In the genomic region with DNA sequence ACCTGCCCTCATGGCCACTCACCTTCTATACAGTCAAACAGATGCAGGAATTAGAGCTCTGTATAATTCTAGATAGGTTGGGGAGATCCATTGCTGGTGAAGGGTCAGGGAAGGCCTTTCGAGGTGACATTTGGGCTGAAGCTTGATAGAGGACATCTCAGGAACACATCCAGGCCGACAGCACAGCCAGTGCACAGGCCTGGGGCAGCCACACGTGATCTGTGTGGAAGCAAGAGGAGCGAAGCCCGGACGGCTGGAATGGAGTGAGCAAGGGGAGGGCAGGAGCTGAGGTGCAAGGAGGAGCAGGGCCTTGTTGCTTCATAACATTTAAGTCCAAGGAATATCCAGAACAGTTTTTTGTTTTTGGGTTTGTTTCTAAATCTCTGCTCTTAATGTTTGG, we compare ENCODE assay signal across 17 cellular contexts. TPM values are rescaled to one million over a fixed set of nuclear protein-coding genes. Genes with fewer than 3 reads are reported as not detected.
DNase-seq lines count a peak whose midpoint lies in the region; ATAC-seq, FAIRE-seq and TF ChIP-seq lines count a peak whose summit lies in the region.
"Had no signal": no experiment of that assay in that cellular context is flagged by ENCODE, and none has a peak within 500 bp of the region (broad histone marks: within the 10 kb centered on the region; RNA-seq: fewer than 3 reads in every experiment).

No MANE protein-coding gene starts in this region.

- no peaks in the 10 kb centered on the region for H3K9me3 Mint-ChIP-seq in activated CD4-positive, alpha-beta T cell treated with anti-CD3 and anti-CD28 coated beads, Interleukin-2, amount 10 ng/mL, durations not matched to agents 7 days and 5 days
- no peaks in the 10 kb centered on the region for H3K9me3 Mint-ChIP-seq in activated CD4-positive, alpha-beta T cell treated with anti-CD3 and anti-CD28 coated beads, Interleukin-2, amount 10 ng/mL, durations not matched to agents 24 days and 14 days
- no peaks in the 10 kb centered on the region for H3K9me3 Mint-ChIP-seq in effector memory CD8-positive, alpha-beta T cell

- ATAC-seq in HepG2 (no peak), right lobe of liver (no peak), HG02642 (IDR thresholded peaks at IDR 0.05; ENCODE audit: poor library complexity, unreplicated experiment) (no peak)
- no peak for ATAC-seq in effector memory CD8-positive, alpha-beta T cell (replicated peaks)
- ATAC-seq: A549, HCT116 had no signal

- H3K36me3 ChIP-seq in HepG2 (replicated peaks in 1 of 2; ENCODE audit: control insufficient read depth in 1 of 2, insufficient read depth in 2 of 2, low read length in 2 of 2) (peaks cover 15 to 28% of the 10 kb centered on the region in 2 experiments; a peak in 4 of 5 replicates), right lobe of liver (no peaks in the 10 kb centered on the region)

- peaks cover 23% of the 10 kb centered on the region for H3K36me3 Mint-ChIP-seq in activated CD4-positive, alpha-beta T cell treated with anti-CD3 and anti-CD28 coated beads, Interleukin-2, amount 10 ng/mL, durations not matched to agents 7 days and 5 days (ENCODE audit: low read depth)
- H3K36me3 Mint-ChIP-seq in activated CD4-positive, alpha-beta T cell treated with anti-CD3 and anti-CD28 coated beads, Interleukin-2, amount 10 ng/mL, durations not matched to agents 24 days and 14 days (ENCODE audit: low read depth) = peaks cover 23% of the 10 kb centered on the region
- H3K36me3 Mint-ChIP-seq in effector memory CD8-positive, alpha-beta T cell (ENCODE audit: insufficient read depth) = peaks cover 20% of the 10 kb centered on the region

- POLR2A ChIA-PET in activated CD4-positive, alpha-beta T cell treated with anti-CD3 and anti-CD28 coated beads, Interleukin-2, amount 10 ng/mL, durations not matched to agents 7 days and 5 days (lab: Charles Lee) = no interaction called here
- POLR2A ChIA-PET in HepG2 (lab: Yijun Ruan, JAX) = no interaction called here

- no peak for TF ChIP-seq RAD21 in HepG2 (CRISPR knock-in tag; IDR thresholded peaks at IDR 0.05)

- H3K4me1 ChIP-seq in HepG2 (ENCODE audit: insufficient read depth, low read length) (no peaks in the 10 kb centered on the region), right lobe of liver (no peaks in the 10 kb centered on the region)

- TF ChIP-seq CTCF in HepG2 (CRISPR knock-in tag; IDR thresholded peaks at IDR 0.05) (no peak), right lobe of liver (IDR thresholded peaks at IDR 0.05) (no peak)

- CTCF ChIA-PET in activated CD4-positive, alpha-beta T cell treated with anti-CD3 and anti-CD28 coated beads, Interleukin-2, amount 10 ng/mL, durations not matched to agents 7 days and 5 days (lab: Charles Lee) = interaction anchor here (0.7 to 1.1 kb wide), 3 partner anchors 26 to 1631 kb away, joined by 3 read pairs; no protein-coding TSS in a partner anchor
- CTCF ChIA-PET in HepG2 (lab: Yijun Ruan, JAX; ENCODE audit: low intra/inter-chr PET ratio, low total read pairs) = no interaction called here

- in situ Hi-C loops in HepG2 (cut with HindIII; ENCODE audit: extremely low pct_ligation_motif_present, low pct_unique_long_range_greater_than_20kb) = no loop called here

- H3K27ac Mint-ChIP-seq in activated CD4-positive, alpha-beta T cell treated with anti-CD3 and anti-CD28 coated beads, Interleukin-2, amount 10 ng/mL, durations not matched to agents 7 days and 5 days = peak overlapping the region; percentile 39
- H3K27ac Mint-ChIP-seq in activated CD4-positive, alpha-beta T cell treated with anti-CD3 and anti-CD28 coated beads, Interleukin-2, amount 10 ng/mL, durations not matched to agents 24 days and 14 days = no peak overlapping the region
- peak overlapping the region; percentile 21 to 23 for H3K27ac Mint-ChIP-seq in effector memory CD8-positive, alpha-beta T cell

- H4K20me1 ChIP-seq in HepG2 (ENCODE audit: insufficient read depth, low read length) = no peaks in the 10 kb centered on the region

- no peaks in the 10 kb centered on the region for H3K4me1 Mint-ChIP-seq in activated CD4-positive, alpha-beta T cell treated with anti-CD3 and anti-CD28 coated beads, Interleukin-2, amount 10 ng/mL, durations not matched to agents 7 days and 5 days
- no peaks in the 10 kb centered on the region for H3K4me1 Mint-ChIP-seq in activated CD4-positive, alpha-beta T cell treated with anti-CD3 and anti-CD28 coated beads, Interleukin-2, amount 10 ng/mL, durations not matched to agents 24 days and 14 days
- H3K4me1 Mint-ChIP-seq in effector memory CD8-positive, alpha-beta T cell (ENCODE audit: low read depth in 2 of 2) = no peaks in the 10 kb centered on the region

- no peak for FAIRE-seq in HepG2 (lab: Jason Lieb, UNC)

- no peaks in the 10 kb centered on the region for H3K79me2 ChIP-seq in HepG2 (ENCODE audit: insufficient read depth, low read length)

- H3K9ac ChIP-seq in HepG2 (ENCODE audit: insufficient read depth, low read depth, low read length) = no peak overlapping the region
- H3K9ac ChIP-seq: BLaER1 treated with 17β-estradiol and CSF1 and Interleukin-3, amounts not matched to agents 10 nM and 100 nM had no signal

- no TSS peak for BruUV-seq in HepG2 (replicated peaks; lab: Mats Ljungman, UMichigan)

- no peak overlapping the region for H2AFZ ChIP-seq in HepG2 (ENCODE audit: low read length)

- no peaks in the 10 kb centered on the region for H3K9me3 ChIP-seq in HepG2 (ENCODE audit: low read length)
- no peaks in the 10 kb centered on the region for H3K9me3 ChIP-seq in right lobe of liver
- H3K9me3 ChIP-seq: A549; BLaER1 treated with 17β-estradiol and CSF1 and Interleukin-3, amounts not matched to agents 10 nM and 100 nM had no signal

- intact Hi-C loops in activated CD4-positive, alpha-beta T cell treated with anti-CD3 and anti-CD28 coated beads, Interleukin-2, amount 10 ng/mL, durations not matched to agents 24 days and 14 days (cut with micrococcal nuclease) = no loop called here
- intact Hi-C loops in HepG2 (cut with micrococcal nuclease; ENCODE audit: unreplicated experiment) (no loop called here), right lobe of liver (cut with DNase I) (no loop called here)

- H3K27ac ChIP-seq in HepG2 (ENCODE audit: extremely low read length, insufficient read depth, low read length) = no peak overlapping the region
- H3K27ac ChIP-seq in right lobe of liver = no peak overlapping the region
- H3K27ac ChIP-seq: BLaER1 treated with 17β-estradiol and CSF1 and Interleukin-3, amounts not matched to agents 10 nM and 100 nM had no signal

- no peak overlapping the region for H3K4me3 ChIP-seq in HepG2 (replicated peaks in 1 of 3; ENCODE audit: insufficient read depth in 1 of 3, low read depth in 2 of 3, low read length in 3 of 3)
- no peak overlapping the region for H3K4me3 ChIP-seq in right lobe of liver
- H3K4me3 ChIP-seq: A549; BLaER1 treated with 17β-estradiol and CSF1 and Interleukin-3, amounts not matched to agents 10 nM and 100 nM had no signal

- no peak for TF ChIP-seq POLR2A in HepG2 (IDR thresholded peaks at IDR 0.05; ENCODE audit: insufficient read depth in 1 of 2, low read depth in 2 of 2, low read length in 2 of 2)
- TF ChIP-seq POLR2A in right lobe of liver (IDR thresholded peaks at IDR 0.05) = no peak

- TF ChIP-seq EP300 in HepG2 (IDR thresholded peaks at IDR 0.05; ENCODE audit: low read depth in 2 of 2, low read length in 2 of 2) = no peak
- TF ChIP-seq EP300 in HepG2 (CRISPR knock-in tag; IDR thresholded peaks at IDR 0.05; ENCODE audit: borderline replicate concordance) = no peak

- no peaks in the 10 kb centered on the region for H3K27me3 Mint-ChIP-seq in activated CD4-positive, alpha-beta T cell treated with anti-CD3 and anti-CD28 coated beads, Interleukin-2, amount 10 ng/mL, durations not matched to agents 7 days and 5 days
- H3K27me3 Mint-ChIP-seq in activated CD4-positive, alpha-beta T cell treated with anti-CD3 and anti-CD28 coated beads, Interleukin-2, amount 10 ng/mL, durations not matched to agents 24 days and 14 days = no peaks in the 10 kb centered on the region
- no peaks in the 10 kb centered on the region for H3K27me3 Mint-ChIP-seq in effector memory CD8-positive, alpha-beta T cell

- no peak overlapping the region for H3K4me3 Mint-ChIP-seq in activated CD4-positive, alpha-beta T cell treated with anti-CD3 and anti-CD28 coated beads, Interleukin-2, amount 10 ng/mL, durations not matched to agents 7 days and 5 days
- H3K4me3 Mint-ChIP-seq in activated CD4-positive, alpha-beta T cell treated with anti-CD3 and anti-CD28 coated beads, Interleukin-2, amount 10 ng/mL, durations not matched to agents 24 days and 14 days = no peak overlapping the region
- H3K4me3 Mint-ChIP-seq in effector memory CD8-positive, alpha-beta T cell = no peak overlapping the region

- WGBS in HepG2 (ENCODE audit: low lambda C conversion rate) = 93% methylated on average over 6 of the region's 6 CpGs
- WGBS in right lobe of liver (ENCODE audit: insufficient coverage, low coverage, low lambda C conversion rate, missing lambda C conversion rate) = 89% methylated on average over 5 of the region's 6 CpGs

- H3K4me2 ChIP-seq in HepG2 (ENCODE audit: low read depth, low read length) = no peak overlapping the region
- H3K4me2 ChIP-seq: A549; BLaER1 treated with 17β-estradiol and CSF1 and Interleukin-3, amounts not matched to agents 10 nM and 100 nM had no signal

- H3K27me3 ChIP-seq in HepG2 (ENCODE audit: control insufficient read depth in 1 of 2, insufficient read depth in 2 of 2, low read length in 2 of 2) = no peaks in the 10 kb centered on the region
- no peaks in the 10 kb centered on the region for H3K27me3 ChIP-seq in right lobe of liver
- H3K27me3 ChIP-seq: BLaER1 treated with 17β-estradiol and CSF1 and Interleukin-3, amounts not matched to agents 10 nM and 100 nM had no signal

- DNase-seq in activated CD4-positive, alpha-beta T cell treated with anti-CD3 and anti-CD28 coated beads, Interleukin-2, amount 10 ng/mL, durations not matched to agents 7 days and 5 days = no peak
- no peak for DNase-seq in activated CD4-positive, alpha-beta T cell treated with anti-CD3 and anti-CD28 coated beads, Interleukin-2, amount 10 ng/mL, durations not matched to agents 24 days and 14 days
- DNase-seq in HepG2 (ENCODE audit: low spot score) = no peak
- DNase-seq in right lobe of liver = no peak
- no peak for DNase-seq in effector memory CD8-positive, alpha-beta T cell
- no peak for DNase-seq in H4 (ENCODE audit: low spot score)
- no peak for DNase-seq in hypothalamus (lab: John Stamatoyannopoulos, UW)
- DNase-seq: DMS79 treated with DMSO at 0.1 percent for 48 hours, MM.1S, NCI-H1105, NCI-H226, NCI-H524 treated with DMSO at 0.1 percent for 48 hours had no signal

RNA-seq across cellular contexts. Expression of a gene that starts 4.5 kb away (rescaled TPM):
- total RNA-seq in activated CD4-positive, alpha-beta T cell treated with anti-CD3 and anti-CD28 coated beads, Interleukin-2, amount 10 ng/mL, durations not matched to agents 7 days and 5 days = not detected
- not detected in 2 replicates for total RNA-seq in activated CD4-positive, alpha-beta T cell treated with anti-CD3 and anti-CD28 coated beads, Interleukin-2, amount 10 ng/mL, durations not matched to agents 24 days and 14 days
- total RNA-seq in HepG2 (2016; rRNA removed; fragmentation: Illumina TruSeq; extraction: Trizol) (not detected in 2 replicates), right lobe of liver (not detected)
- not detected in 2 replicates for total RNA-seq in HepG2 (2016; cell fraction: cytosol; rRNA removed; fragmentation: Illumina TruSeq; extraction: Trizol; ENCODE audit: low read depth)
- total RNA-seq in HepG2 (2016; cell fraction: insoluble cytoplasmic fraction; rRNA removed; fragmentation: Illumina TruSeq; extraction: Trizol) = not detected in 2 replicates
- total RNA-seq in HepG2 (2016; cell fraction: membrane; rRNA removed; fragmentation: Illumina TruSeq; extraction: Trizol) = not detected in 2 replicates
- not detected in 2 replicates for total RNA-seq in HepG2 (2016; cell fraction: nucleus; rRNA removed; fragmentation: Illumina TruSeq; extraction: Trizol)
- not detected in 2 replicates for polyA plus RNA-seq in HepG2 (2011; rRNA removed)
- 0.09 TPM in 1 of 2 replicates, not detected in the other for polyA plus RNA-seq in HepG2 (2011; cell fraction: cytosol; rRNA removed)
- not detected in 2 replicates for polyA plus RNA-seq in HepG2 (2011; cell fraction: nucleus; rRNA removed)
- polyA plus RNA-seq in HepG2 (2012) = not detected in 2 replicates
- polyA plus RNA-seq in HepG2 (2016; cell fraction: cytosol; fragmentation: Illumina TruSeq; extraction: Trizol; ENCODE audit: low read depth) = not detected in 2 replicates
- not detected in 2 replicates for polyA plus RNA-seq in HepG2 (2016; cell fraction: insoluble cytoplasmic fraction; fragmentation: Illumina TruSeq; extraction: Trizol; ENCODE audit: low read depth)
- polyA plus RNA-seq in HepG2 (2016; cell fraction: membrane; fragmentation: Illumina TruSeq; extraction: Trizol; ENCODE audit: low read depth) = not detected in 2 replicates
- not detected in 2 replicates for polyA plus RNA-seq in HepG2 (2016; cell fraction: nucleus; fragmentation: Illumina TruSeq; extraction: Trizol; ENCODE audit: insufficient read depth, low read depth)
- polyA minus RNA-seq in HepG2 (2011; rRNA and poly(A)+ RNA removed; ENCODE audit: low replicate concordance) = not detected in 2 replicates
- not detected in 2 replicates for polyA minus RNA-seq in HepG2 (2011; cell fraction: cytosol; rRNA and poly(A)+ RNA removed)
- not detected in 2 replicates for polyA minus RNA-seq in HepG2 (2011; cell fraction: nucleus; rRNA and poly(A)+ RNA removed)
- not detected in 2 replicates for total RNA-seq in H4 (2014; rRNA removed; shearing (Covaris generic))
- total RNA-seq: G401 had no signal

RNA-seq across cellular contexts. Expression of a gene that starts 8.2 kb away (rescaled TPM):
- total RNA-seq in activated CD4-positive, alpha-beta T cell treated with anti-CD3 and anti-CD28 coated beads, Interleukin-2, amount 10 ng/mL, durations not matched to agents 7 days and 5 days = 10 to 100 TPM; 51.2 to 56.4 TPM
- 83.4 and 86.3 TPM in 2 replicates for total RNA-seq in activated CD4-positive, alpha-beta T cell treated with anti-CD3 and anti-CD28 coated beads, Interleukin-2, amount 10 ng/mL, durations not matched to agents 24 days and 14 days
- total RNA-seq in HepG2 (2016; rRNA removed; fragmentation: Illumina TruSeq; extraction: Trizol) = 101 and 104 TPM in 2 replicates
- total RNA-seq in HepG2 (2016; cell fraction: cytosol; rRNA removed; fragmentation: Illumina TruSeq; extraction: Trizol; ENCODE audit: low read depth) = 200 and 257 TPM in 2 replicates
- 89.2 and 111 TPM in 2 replicates for total RNA-seq in HepG2 (2016; cell fraction: insoluble cytoplasmic fraction; rRNA removed; fragmentation: Illumina TruSeq; extraction: Trizol)
- total RNA-seq in HepG2 (2016; cell fraction: membrane; rRNA removed; fragmentation: Illumina TruSeq; extraction: Trizol) = 150 and 193 TPM in 2 replicates
- total RNA-seq in HepG2 (2016; cell fraction: nucleus; rRNA removed; fragmentation: Illumina TruSeq; extraction: Trizol) = 28.9 and 41.0 TPM in 2 replicates
- 40.5 and 41.1 TPM in 2 replicates for polyA plus RNA-seq in HepG2 (2011; rRNA removed)
- 43.3 and 68.7 TPM in 2 replicates for polyA plus RNA-seq in HepG2 (2011; cell fraction: cytosol; rRNA removed)
- 35.8 and 39.5 TPM in 2 replicates for polyA plus RNA-seq in HepG2 (2011; cell fraction: nucleus; rRNA removed)
- 54.5 and 79.4 TPM in 2 replicates for polyA plus RNA-seq in HepG2 (2012)
- polyA plus RNA-seq in HepG2 (2016; cell fraction: cytosol; fragmentation: Illumina TruSeq; extraction: Trizol; ENCODE audit: low read depth) = 272 and 302 TPM in 2 replicates
- polyA plus RNA-seq in HepG2 (2016; cell fraction: insoluble cytoplasmic fraction; fragmentation: Illumina TruSeq; extraction: Trizol; ENCODE audit: low read depth) = 78.5 and 105 TPM in 2 replicates
- polyA plus RNA-seq in HepG2 (2016; cell fraction: membrane; fragmentation: Illumina TruSeq; extraction: Trizol; ENCODE audit: low read depth) = 180 and 196 TPM in 2 replicates
- 49.3 and 68.2 TPM in 2 replicates for polyA plus RNA-seq in HepG2 (2016; cell fraction: nucleus; fragmentation: Illumina TruSeq; extraction: Trizol; ENCODE audit: insufficient read depth, low read depth)
- 92.6 and 139 TPM in 2 replicates for polyA minus RNA-seq in HepG2 (2011; rRNA and poly(A)+ RNA removed; ENCODE audit: low replicate concordance)
- 36.7 and 69.3 TPM in 2 replicates for polyA minus RNA-seq in HepG2 (2011; cell fraction: cytosol; rRNA and poly(A)+ RNA removed)
- 18.0 and 26.0 TPM in 2 replicates for polyA minus RNA-seq in HepG2 (2011; cell fraction: nucleus; rRNA and poly(A)+ RNA removed)
- total RNA-seq in right lobe of liver = 10 to 100 TPM; 27.3 to 34.4 (median 29.9) TPM
- 192 and 193 TPM in 2 replicates for total RNA-seq in H4 (2014; rRNA removed; shearing (Covaris generic))

RNA-seq across cellular contexts. Expression of a gene that starts 8.8 kb away (rescaled TPM):
- total RNA-seq in activated CD4-positive, alpha-beta T cell treated with anti-CD3 and anti-CD28 coated beads, Interleukin-2, amount 10 ng/mL, durations not matched to agents 7 days and 5 days = 100 to 1,000 TPM; 195 to 197 TPM
- 129 and 133 TPM in 2 replicates for total RNA-seq in activated CD4-positive, alpha-beta T cell treated with anti-CD3 and anti-CD28 coated beads, Interleukin-2, amount 10 ng/mL, durations not matched to agents 24 days and 14 days
- total RNA-seq in HepG2 (2016; rRNA removed; fragmentation: Illumina TruSeq; extraction: Trizol) (271 and 302 TPM in 2 replicates), right lobe of liver (10 to 100 TPM; 27.8 to 64.7 (median 36.4) TPM)
- 111 and 137 TPM in 2 replicates for total RNA-seq in HepG2 (2016; cell fraction: cytosol; rRNA removed; fragmentation: Illumina TruSeq; extraction: Trizol; ENCODE audit: low read depth)
- 287 and 330 TPM in 2 replicates for total RNA-seq in HepG2 (2016; cell fraction: insoluble cytoplasmic fraction; rRNA removed; fragmentation: Illumina TruSeq; extraction: Trizol)
- total RNA-seq in HepG2 (2016; cell fraction: membrane; rRNA removed; fragmentation: Illumina TruSeq; extraction: Trizol) = 147 and 172 TPM in 2 replicates
- total RNA-seq in HepG2 (2016; cell fraction: nucleus; rRNA removed; fragmentation: Illumina TruSeq; extraction: Trizol) = 88.1 and 109 TPM in 2 replicates
- polyA plus RNA-seq in HepG2 (2011; rRNA removed) = 245 and 276 TPM in 2 replicates
- 268 and 334 TPM in 2 replicates for polyA plus RNA-seq in HepG2 (2011; cell fraction: cytosol; rRNA removed)
- 216 and 224 TPM in 2 replicates for polyA plus RNA-seq in HepG2 (2011; cell fraction: nucleus; rRNA removed)
- polyA plus RNA-seq in HepG2 (2012) = 194 and 206 TPM in 2 replicates
- 122 and 132 TPM in 2 replicates for polyA plus RNA-seq in HepG2 (2016; cell fraction: cytosol; fragmentation: Illumina TruSeq; extraction: Trizol; ENCODE audit: low read depth)
- polyA plus RNA-seq in HepG2 (2016; cell fraction: insoluble cytoplasmic fraction; fragmentation: Illumina TruSeq; extraction: Trizol; ENCODE audit: low read depth) = 315 and 344 TPM in 2 replicates
- polyA plus RNA-seq in HepG2 (2016; cell fraction: membrane; fragmentation: Illumina TruSeq; extraction: Trizol; ENCODE audit: low read depth) = 131 and 152 TPM in 2 replicates
- 199 and 208 TPM in 2 replicates for polyA plus RNA-seq in HepG2 (2016; cell fraction: nucleus; fragmentation: Illumina TruSeq; extraction: Trizol; ENCODE audit: insufficient read depth, low read depth)
- 123 and 179 TPM in 2 replicates for polyA minus RNA-seq in HepG2 (2011; rRNA and poly(A)+ RNA removed; ENCODE audit: low replicate concordance)
- polyA minus RNA-seq in HepG2 (2011; cell fraction: cytosol; rRNA and poly(A)+ RNA removed) = 73.9 and 84.3 TPM in 2 replicates
- polyA minus RNA-seq in HepG2 (2011; cell fraction: nucleus; rRNA and poly(A)+ RNA removed) = 23.3 and 34.8 TPM in 2 replicates
- total RNA-seq in H4 (2014; rRNA removed; shearing (Covaris generic)) = 509 and 536 TPM in 2 replicates

RNA-seq across cellular contexts. Expression of a gene that starts 33.4 kb away (rescaled TPM):
- 100 to 1,000 TPM; 449 to 519 TPM for total RNA-seq in activated CD4-positive, alpha-beta T cell treated with anti-CD3 and anti-CD28 coated beads, Interleukin-2, amount 10 ng/mL, durations not matched to agents 7 days and 5 days
- 351 and 362 TPM in 2 replicates for total RNA-seq in activated CD4-positive, alpha-beta T cell treated with anti-CD3 and anti-CD28 coated beads, Interleukin-2, amount 10 ng/mL, durations not matched to agents 24 days and 14 days
- total RNA-seq in HepG2 (2016; rRNA removed; fragmentation: Illumina TruSeq; extraction: Trizol) = 280 and 322 TPM in 2 replicates
- total RNA-seq in HepG2 (2016; cell fraction: cytosol; rRNA removed; fragmentation: Illumina TruSeq; extraction: Trizol; ENCODE audit: low read depth) = 123 and 145 TPM in 2 replicates
- 261 and 342 TPM in 2 replicates for total RNA-seq in HepG2 (2016; cell fraction: insoluble cytoplasmic fraction; rRNA removed; fragmentation: Illumina TruSeq; extraction: Trizol)
- total RNA-seq in HepG2 (2016; cell fraction: membrane; rRNA removed; fragmentation: Illumina TruSeq; extraction: Trizol) = 152 and 172 TPM in 2 replicates
- total RNA-seq in HepG2 (2016; cell fraction: nucleus; rRNA removed; fragmentation: Illumina TruSeq; extraction: Trizol) = 96.9 and 104 TPM in 2 replicates
- polyA plus RNA-seq in HepG2 (2011; rRNA removed) = 526 and 533 TPM in 2 replicates
- polyA plus RNA-seq in HepG2 (2011; cell fraction: cytosol; rRNA removed) = 204 and 262 TPM in 2 replicates
- polyA plus RNA-seq in HepG2 (2011; cell fraction: nucleus; rRNA removed) = 119 and 132 TPM in 2 replicates
- 299 and 302 TPM in 2 replicates for polyA plus RNA-seq in HepG2 (2012)
- polyA plus RNA-seq in HepG2 (2016; cell fraction: cytosol; fragmentation: Illumina TruSeq; extraction: Trizol; ENCODE audit: low read depth) = 206 and 217 TPM in 2 replicates
- polyA plus RNA-seq in HepG2 (2016; cell fraction: insoluble cytoplasmic fraction; fragmentation: Illumina TruSeq; extraction: Trizol; ENCODE audit: low read depth) = 455 and 533 TPM in 2 replicates
- polyA plus RNA-seq in HepG2 (2016; cell fraction: membrane; fragmentation: Illumina TruSeq; extraction: Trizol; ENCODE audit: low read depth) = 241 and 270 TPM in 2 replicates
- polyA plus RNA-seq in HepG2 (2016; cell fraction: nucleus; fragmentation: Illumina TruSeq; extraction: Trizol; ENCODE audit: insufficient read depth, low read depth) = 326 and 330 TPM in 2 replicates
- polyA minus RNA-seq in HepG2 (2011; rRNA and poly(A)+ RNA removed; ENCODE audit: low replicate concordance) = 458 and 714 TPM in 2 replicates
- polyA minus RNA-seq in HepG2 (2011; cell fraction: cytosol; rRNA and poly(A)+ RNA removed) = 195 and 198 TPM in 2 replicates
- 43.9 and 66.4 TPM in 2 replicates for polyA minus RNA-seq in HepG2 (2011; cell fraction: nucleus; rRNA and poly(A)+ RNA removed)
- 100 to 1,000 TPM in 4 of 6 experiments, 10 to 100 TPM in 2; 93.0 to 252 (median 168) TPM for total RNA-seq in right lobe of liver
- 462 and 482 TPM in 2 replicates for total RNA-seq in H4 (2014; rRNA removed; shearing (Covaris generic))

RNA-seq across cellular contexts. Expression of a gene that starts 45.8 kb away (rescaled TPM):
- total RNA-seq in activated CD4-positive, alpha-beta T cell treated with anti-CD3 and anti-CD28 coated beads, Interleukin-2, amount 10 ng/mL, durations not matched to agents 7 days and 5 days = not detected
- total RNA-seq in activated CD4-positive, alpha-beta T cell treated with anti-CD3 and anti-CD28 coated beads, Interleukin-2, amount 10 ng/mL, durations not matched to agents 24 days and 14 days = not detected in 2 replicates
- total RNA-seq in HepG2 (2016; rRNA removed; fragmentation: Illumina TruSeq; extraction: Trizol) (not detected in 2 replicates), right lobe of liver (1 to 10 TPM; 1.0 to 6.2 (median 3.8) TPM)
- total RNA-seq in HepG2 (2016; cell fraction: cytosol; rRNA removed; fragmentation: Illumina TruSeq; extraction: Trizol; ENCODE audit: low read depth) = not detected in 2 replicates
- total RNA-seq in HepG2 (2016; cell fraction: insoluble cytoplasmic fraction; rRNA removed; fragmentation: Illumina TruSeq; extraction: Trizol) = not detected in 2 replicates
- total RNA-seq in HepG2 (2016; cell fraction: membrane; rRNA removed; fragmentation: Illumina TruSeq; extraction: Trizol) = not detected in 2 replicates
- not detected in 2 replicates for total RNA-seq in HepG2 (2016; cell fraction: nucleus; rRNA removed; fragmentation: Illumina TruSeq; extraction: Trizol)
- polyA plus RNA-seq in HepG2 (2011; rRNA removed) = not detected in 2 replicates
- polyA plus RNA-seq in HepG2 (2011; cell fraction: cytosol; rRNA removed) = not detected in 2 replicates
- polyA plus RNA-seq in HepG2 (2011; cell fraction: nucleus; rRNA removed) = not detected in 2 replicates
- not detected in 2 replicates for polyA plus RNA-seq in HepG2 (2012)
- not detected in 2 replicates for polyA plus RNA-seq in HepG2 (2016; cell fraction: cytosol; fragmentation: Illumina TruSeq; extraction: Trizol; ENCODE audit: low read depth)
- polyA plus RNA-seq in HepG2 (2016; cell fraction: insoluble cytoplasmic fraction; fragmentation: Illumina TruSeq; extraction: Trizol; ENCODE audit: low read depth) = not detected in 2 replicates
- not detected in 2 replicates for polyA plus RNA-seq in HepG2 (2016; cell fraction: membrane; fragmentation: Illumina TruSeq; extraction: Trizol; ENCODE audit: low read depth)
- polyA plus RNA-seq in HepG2 (2016; cell fraction: nucleus; fragmentation: Illumina TruSeq; extraction: Trizol; ENCODE audit: insufficient read depth, low read depth) = not detected in 2 replicates
- polyA minus RNA-seq in HepG2 (2011; rRNA and poly(A)+ RNA removed; ENCODE audit: low replicate concordance) = not detected in 2 replicates
- not detected in 2 replicates for polyA minus RNA-seq in HepG2 (2011; cell fraction: cytosol; rRNA and poly(A)+ RNA removed)
- polyA minus RNA-seq in HepG2 (2011; cell fraction: nucleus; rRNA and poly(A)+ RNA removed) = not detected in 2 replicates
- total RNA-seq in H4 (2014; rRNA removed; shearing (Covaris generic)) = not detected in 2 replicates
- total RNA-seq: G401 had no signal
- polyA plus RNA-seq: A549 had no signal
